ENCODE assay signal across 19 cellular contexts in genomic region chr3:45204136-45204535, GRCh38. TPM values are rescaled to one million over a fixed set of nuclear protein-coding genes. Genes with fewer than 3 reads are reported as not detected.
DNase-seq lines count a peak whose midpoint lies in the region; ATAC-seq, FAIRE-seq and TF ChIP-seq lines count a peak whose summit lies in the region.
"Had no signal": no experiment of that assay in that cellular context is flagged by ENCODE, and none has a peak within 500 bp of the region (broad histone marks: within the 10 kb centered on the region; RNA-seq: fewer than 3 reads in every experiment).

No MANE protein-coding gene starts in this region.

- no peaks in the 10 kb centered on the region for H3K9me2 ChIP-seq in GM23338 (ENCODE audit: insufficient read depth)

- no peaks in the 10 kb centered on the region for H4K20me1 ChIP-seq in mammary epithelial cell (ENCODE audit: insufficient read depth, low read length)
- no peaks in the 10 kb centered on the region for H4K20me1 ChIP-seq in keratinocyte (ENCODE audit: control insufficient read depth, extremely low read depth, insufficient read depth, low read length)
- no peaks in the 10 kb centered on the region for H4K20me1 ChIP-seq in GM23338 (replicated peaks; ENCODE audit: insufficient read depth)

- intact Hi-C loops in mammary epithelial cell (cut with micrococcal nuclease) = no loop called here

- DNase-seq in AG08395 (ENCODE audit: low spot score) (peak; percentile 44), LHCN-M2 (ENCODE audit: low read depth) (peak; percentile 54), mammary epithelial cell (peak; percentile 76), keratinocyte (ENCODE audit: low read depth, low spot score) (no peak), amygdala (lab: John Stamatoyannopoulos, UW) (no peak), activated T-cell treated with anti-CD3 and anti-CD28 coated beads for 4 hours (no peak), H54 (ENCODE audit: insufficient read length, low spot score) (no peak), GM23338 (ENCODE audit: low spot score) (no peak)
- DNase-seq: activated CD4-positive, alpha-beta T cell treated with anti-CD3 and anti-CD28 coated beads, Interleukin-2, amount 10 ng/mL, durations not matched to agents 24 days and 14 days; activated naive CD8-positive, alpha-beta T cell treated with anti-CD3 and anti-CD28 coated beads, Interleukin-2, amount 50 U/mL, for 24 hours; activated T-cell treated with anti-CD3 and anti-CD28 coated beads, Interleukin-2, amount 50 U/mL, for 48 hours; AML-193; midbrain; NCI-H2107; ovary; Right ventricle myocardium superior had no signal

- H3K27me3 Mint-ChIP-seq in GM23338 (ENCODE audit: insufficient read depth, low read depth, poor library complexity) = peaks cover 2% of the 10 kb centered on the region
- H3K27me3 Mint-ChIP-seq: dendritic cell treated with granulocyte-macrophage colony-stimulating factor and Interleukin-4, amounts not matched to agents 40 ng/mL and 50 ng/mL, for 4 days had no signal

- no peaks in the 10 kb centered on the region for H3K79me2 ChIP-seq in mammary epithelial cell (ENCODE audit: insufficient read depth, low read length)
- no peaks in the 10 kb centered on the region for H3K79me2 ChIP-seq in keratinocyte (ENCODE audit: control insufficient read depth, insufficient read depth, low read length)
- H3K79me2 ChIP-seq in GM23338 (replicated peaks; ENCODE audit: insufficient read depth) = no peaks in the 10 kb centered on the region

- H3K36me3 ChIP-seq in mammary epithelial cell (ENCODE audit: insufficient read depth, low read length) = no peaks in the 10 kb centered on the region
- no peaks in the 10 kb centered on the region for H3K36me3 ChIP-seq in keratinocyte (ENCODE audit: control insufficient read depth in 2 of 2, extremely low read depth in 1 of 2, insufficient read depth in 2 of 2, low read length in 2 of 2)
- no peaks in the 10 kb centered on the region for H3K36me3 ChIP-seq in GM23338 (ENCODE audit: insufficient read depth)
- H3K36me3 ChIP-seq: ovary had no signal

- CTCF ChIA-PET in mammary epithelial cell (lab: Charles Lee; ENCODE audit: low non-redundant PET) = no interaction called here

- H2AFZ ChIP-seq in mammary epithelial cell (ENCODE audit: low read depth, low read length) = peak overlapping the region; percentile 12
- H2AFZ ChIP-seq in keratinocyte (ENCODE audit: control insufficient read depth, low read length) = no peak overlapping the region
- no peak overlapping the region for H2AFZ ChIP-seq in GM23338

- TF ChIP-seq CTCF in mammary epithelial cell (conservative IDR thresholded peaks at IDR 0.05 in 1 of 2, IDR thresholded peaks at IDR 0.05 in 1 of 2; ENCODE audit: extremely low read depth in 1 of 2, insufficient read depth in 1 of 2, low read depth in 1 of 2, low read length in 2 of 2) (no peak), keratinocyte (optimal IDR thresholded peaks at IDR 0.05 in 1 of 3, IDR thresholded peaks at IDR 0.05 in 1 of 3, conservative IDR thresholded peaks at IDR 0.05 in 1 of 3; ENCODE audit: extremely low read depth in 1 of 3, insufficient read depth in 2 of 3, low read length in 3 of 3) (no peak), GM23338 (conservative IDR thresholded peaks at IDR 0.05; ENCODE audit: low read depth in 2 of 2) (no peak)

- H3K27me3 ChIP-seq in mammary epithelial cell (ENCODE audit: insufficient read depth, low read length) (no peaks in the 10 kb centered on the region), keratinocyte (ENCODE audit: control insufficient read depth, extremely low read depth, insufficient read depth, low read length) (no peaks in the 10 kb centered on the region), GM23338 (ENCODE audit: insufficient read depth) (no peaks in the 10 kb centered on the region)
- H3K27me3 ChIP-seq: ovary had no signal

- no peak overlapping the region for H3K27ac Mint-ChIP-seq in GM23338
- H3K27ac Mint-ChIP-seq: activated CD4-positive, alpha-beta T cell treated with anti-CD3 and anti-CD28 coated beads, Interleukin-2, amount 10 ng/mL, durations not matched to agents 24 days and 14 days; activated naive CD8-positive, alpha-beta T cell treated with anti-CD3 and anti-CD28 coated beads, Interleukin-2, amount 50 U/mL, for 24 hours; dendritic cell treated with granulocyte-macrophage colony-stimulating factor and Interleukin-4, amounts not matched to agents 40 ng/mL and 50 ng/mL, for 4 days; T-helper 2 cell treated with Interferon-gamma antibody and Interleukin-4, amounts not matched to agents 5 μg/mL and 100 μg/mL, for 36 hours had no signal

- no peak for TF ChIP-seq POLR2A in H54 (IDR thresholded peaks at IDR 0.05; ENCODE audit: low read depth, low read length)

- peaks cover 10% of the 10 kb centered on the region for H3K4me1 Mint-ChIP-seq in GM23338

- no peak overlapping the region for H3K4me3 Mint-ChIP-seq in GM23338
- H3K4me3 Mint-ChIP-seq: activated CD4-positive, alpha-beta T cell treated with anti-CD3 and anti-CD28 coated beads, Interleukin-2, amount 10 ng/mL, durations not matched to agents 24 days and 14 days; activated naive CD8-positive, alpha-beta T cell treated with anti-CD3 and anti-CD28 coated beads, Interleukin-2, amount 50 U/mL, for 24 hours; dendritic cell treated with granulocyte-macrophage colony-stimulating factor and Interleukin-4, amounts not matched to agents 40 ng/mL and 50 ng/mL, for 4 days; T-helper 2 cell treated with Interferon-gamma antibody and Interleukin-4, amounts not matched to agents 5 μg/mL and 100 μg/mL, for 36 hours had no signal

- dilution Hi-C loops in mammary epithelial cell (cut with HindIII; ENCODE audit: low sequenced_read_pairs) = no loop called here
- dilution Hi-C loops in keratinocyte (cut with MboI; ENCODE audit: extremely low pct_ligation_motif_present, low sequenced_read_pairs) = no loop called here

- WGBS in mammary epithelial cell (ENCODE audit: low coverage, missing lambda C conversion rate) = 33% methylated on average over 3 of the region's 3 CpGs

- H3K4me3 ChIP-seq in mammary epithelial cell (replicated peaks in 1 of 3; ENCODE audit: insufficient read depth in 1 of 3, low read depth in 2 of 3, low read length in 3 of 3) (no peak overlapping the region), keratinocyte (ENCODE audit: control insufficient read depth in 2 of 3, extremely low read depth in 1 of 3, insufficient read depth in 2 of 3, low read depth in 1 of 3, low read length in 3 of 3) (no peak overlapping the region), GM23338 (no peak overlapping the region)
- H3K4me3 ChIP-seq: ovary had no signal

- H3K9me1 ChIP-seq in keratinocyte (ENCODE audit: control insufficient read depth, extremely low read depth, insufficient read depth, low read length) = no peaks in the 10 kb centered on the region

- in situ Hi-C loops in mammary epithelial cell (cut with MboI; ENCODE audit: low sequenced_read_pairs in 2 of 2) = loop anchor here (5.0 to 25.0 kb wide), 3 partner anchors 69 to 458 kb away; no protein-coding TSS in a partner anchor

- H3K36me3 Mint-ChIP-seq in GM23338 (ENCODE audit: low read depth) = no peaks in the 10 kb centered on the region

- H3K4me2 ChIP-seq in mammary epithelial cell (ENCODE audit: insufficient read depth, low read depth, low read length) = no peak overlapping the region
- no peak overlapping the region for H3K4me2 ChIP-seq in keratinocyte (ENCODE audit: control insufficient read depth, extremely low read depth, insufficient read depth, low read depth, low read length)
- H3K4me2 ChIP-seq in GM23338 = no peak overlapping the region

- ATAC-seq in GM23338 = no peak
- ATAC-seq: activated naive CD8-positive, alpha-beta T cell treated with anti-CD3 and anti-CD28 coated beads, Interleukin-2, amount 50 U/mL, for 24 hours had no signal

- no peak overlapping the region for H3K9ac ChIP-seq in mammary epithelial cell (ENCODE audit: insufficient read depth, low read length)
- H3K9ac ChIP-seq in keratinocyte (ENCODE audit: control insufficient read depth, extremely low read depth, insufficient read depth, low read length) = no peak overlapping the region

- no peaks in the 10 kb centered on the region for H3F3A ChIP-seq in GM23338 (replicated peaks; ENCODE audit: low read depth)

- H3K9me3 ChIP-seq in mammary epithelial cell (replicated peaks; ENCODE audit: insufficient read depth, low read length) = no peaks in the 10 kb centered on the region
- no peaks in the 10 kb centered on the region for H3K9me3 ChIP-seq in keratinocyte (ENCODE audit: control insufficient read depth, low read depth, low read length)
- H3K9me3 ChIP-seq: ovary had no signal

- H3K4me1 ChIP-seq in mammary epithelial cell (ENCODE audit: insufficient read depth, low read length) (peaks cover 51% of the 10 kb centered on the region), keratinocyte (ENCODE audit: control insufficient read depth, extremely low read depth, insufficient read depth, low read length) (peaks cover 56% of the 10 kb centered on the region), GM23338 (ENCODE audit: insufficient read depth) (0 out of 2 replicates have a peak, but pooled peaks cover 10% of the 10 kb centered on the region)

- H3K27ac ChIP-seq in mammary epithelial cell (ENCODE audit: insufficient read depth, low read depth, low read length) (no peak overlapping the region), keratinocyte (ENCODE audit: control insufficient read depth, insufficient read depth, low read length) (peak overlapping the region; percentile 29), GM23338 (ENCODE audit: low read depth) (no peak overlapping the region)
- H3K27ac ChIP-seq: ovary had no signal

- H3K9me3 Mint-ChIP-seq in GM23338 = no peaks in the 10 kb centered on the region
- H3K9me3 Mint-ChIP-seq: activated CD4-positive, alpha-beta T cell treated with anti-CD3 and anti-CD28 coated beads, Interleukin-2, amount 10 ng/mL, durations not matched to agents 24 days and 14 days; activated naive CD8-positive, alpha-beta T cell treated with anti-CD3 and anti-CD28 coated beads, Interleukin-2, amount 50 U/mL, for 24 hours; dendritic cell treated with granulocyte-macrophage colony-stimulating factor and Interleukin-4, amounts not matched to agents 40 ng/mL and 50 ng/mL, for 4 days; T-helper 2 cell treated with Interferon-gamma antibody and Interleukin-4, amounts not matched to agents 5 μg/mL and 100 μg/mL, for 36 hours had no signal

- no TSS peak for BruUV-seq in mammary epithelial cell (replicated peaks; lab: Mats Ljungman, UMichigan)

- FAIRE-seq in keratinocyte (lab: Jason Lieb, UNC) (no peak), H54 (lab: Jason Lieb, UNC) (no peak)
- FAIRE-seq: H1 had no signal

RNA-seq across cellular contexts. Expression of gene TMEM158, which starts 22.0 kb away (rescaled TPM):
- total RNA-seq in LHCN-M2 (2014; rRNA removed) = 178 and 181 TPM in 2 replicates
- 4.1 TPM for polyA plus RNA-seq in LHCN-M2 (2012)
- 1 to 10 TPM; 5.0 to 9.3 TPM for total RNA-seq in mammary epithelial cell
- polyA plus RNA-seq in mammary epithelial cell = 2.4 TPM
- not detected for polyA minus RNA-seq in mammary epithelial cell
- polyA plus RNA-seq in keratinocyte = 2.0 to 3.4 TPM (median 2.0 TPM) in 3 replicates
- 0.96 TPM for polyA plus RNA-seq in keratinocyte (2011; ENCODE audit: low read depth)
- 1.9 and 3.7 TPM in 2 replicates for polyA plus RNA-seq in keratinocyte (2011; cell fraction: cytosol; rRNA removed)
- 2.3 and 3.1 TPM in 2 replicates for polyA plus RNA-seq in keratinocyte (2011; cell fraction: nucleus; rRNA removed)
- polyA plus RNA-seq in keratinocyte (2012; ENCODE audit: low replicate concordance) = 1.3 and 6.2 TPM in 2 replicates
- 0.75 to 0.86 TPM (median 0.76 TPM) in 3 replicates for polyA minus RNA-seq in keratinocyte
- 6.1 TPM for polyA minus RNA-seq in keratinocyte (2011; cell fraction: cytosol; rRNA and poly(A)+ RNA removed)
- 0.62 and 0.74 TPM in 2 replicates for polyA minus RNA-seq in keratinocyte (2011; cell fraction: nucleus; rRNA and poly(A)+ RNA removed)
- 16.9 and 19.6 TPM in 2 replicates for total RNA-seq in GM23338 (2014; rRNA removed; shearing (Covaris generic))
- 9.6 and 12.8 TPM in 2 replicates for polyA plus RNA-seq in GM23338 (2016; fragmentation: Nextera tagmentation; extraction: Ambion mirVana)

RNA-seq across cellular contexts. Expression of gene CDCP1, which starts 58.0 kb away (rescaled TPM):
- total RNA-seq in LHCN-M2 (2014; rRNA removed) (19.6 and 23.0 TPM in 2 replicates), mammary epithelial cell (100 to 1,000 TPM; 126 to 271 TPM)
- 1.4 TPM for polyA plus RNA-seq in LHCN-M2 (2012)
- polyA plus RNA-seq in mammary epithelial cell (138 TPM), keratinocyte (71.0 to 171 TPM (median 85.8 TPM) in 3 replicates), GM23338 (2016; fragmentation: Nextera tagmentation; extraction: Ambion mirVana) (7.7 and 8.4 TPM in 2 replicates)
- polyA minus RNA-seq in mammary epithelial cell (432 TPM), keratinocyte (124 to 419 TPM (median 165 TPM) in 3 replicates)
- 25.6 TPM for polyA plus RNA-seq in keratinocyte (2011; ENCODE audit: low read depth)
- polyA plus RNA-seq in keratinocyte (2011; cell fraction: cytosol; rRNA removed) = 94.9 and 114 TPM in 2 replicates
- polyA plus RNA-seq in keratinocyte (2011; cell fraction: nucleus; rRNA removed) = 289 and 310 TPM in 2 replicates
- 62.4 and 123 TPM in 2 replicates for polyA plus RNA-seq in keratinocyte (2012; ENCODE audit: low replicate concordance)
- 129 TPM for polyA minus RNA-seq in keratinocyte (2011; cell fraction: cytosol; rRNA and poly(A)+ RNA removed)
- 264 and 415 TPM in 2 replicates for polyA minus RNA-seq in keratinocyte (2011; cell fraction: nucleus; rRNA and poly(A)+ RNA removed)
- 17.4 and 20.1 TPM in 2 replicates for total RNA-seq in GM23338 (2014; rRNA removed; shearing (Covaris generic))

Comparison
In these comparisons a context has a peak if more than half of its experiments do, and no peak if none do; other contexts are left out.
1. DNase-seq: peak in AG08395 (single experiment), LHCN-M2 (single experiment) and mammary epithelial cell (single experiment); none in keratinocyte (single experiment), amygdala (0 of 56), activated T-cell treated with anti-CD3 and anti-CD28 coated beads for 4 hours (single experiment), H54 (single experiment) and GM23338 (single experiment).